17 cellular contexts compared by ENCODE assay signal in the genomic region with DNA sequence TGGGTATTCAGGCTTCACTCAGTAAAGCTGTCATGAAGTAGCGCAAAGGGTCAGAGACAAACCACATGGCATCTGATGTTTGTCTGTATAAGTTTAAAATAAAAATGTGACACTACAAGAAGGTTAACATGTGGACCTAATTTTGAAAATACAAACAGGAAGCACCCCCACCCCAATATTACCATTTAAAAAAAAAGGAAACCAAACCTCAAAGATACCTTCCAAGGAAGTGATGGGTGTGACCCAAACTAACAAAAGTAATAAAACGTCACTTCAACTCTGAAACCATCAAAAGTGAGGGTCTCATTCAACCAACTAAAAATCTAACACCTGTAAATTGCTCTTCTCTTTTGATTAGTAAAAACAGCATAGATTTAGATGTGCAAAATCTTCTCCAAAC. TPM values are rescaled to one million over a fixed set of nuclear protein-coding genes. Genes with fewer than 3 reads are reported as not detected.
DNase-seq lines count a peak whose midpoint lies in the region; ATAC-seq, FAIRE-seq and TF ChIP-seq lines count a peak whose summit lies in the region.
"Had no signal": no experiment of that assay in that cellular context is flagged by ENCODE, and none has a peak within 500 bp of the region (broad histone marks: within the 10 kb centered on the region; RNA-seq: fewer than 3 reads in every experiment).

No MANE protein-coding gene starts in this region.

- H4K20me1 ChIP-seq in H1 (replicated peaks in 1 of 2; ENCODE audit: control insufficient read depth in 1 of 2, insufficient read depth in 2 of 2, low read length in 2 of 2): peaks cover 0 to 2% of the 10 kb centered on the region in 2 experiments

- H3K36me3 ChIP-seq in H1 (ENCODE audit: control insufficient read depth in 2 of 4, insufficient read depth in 4 of 4, low read length in 3 of 4): no peaks in the 10 kb centered on the region
- H3K36me3 ChIP-seq: prostate gland had no signal

- H3K79me2 ChIP-seq in H1 (ENCODE audit: control insufficient read depth in 1 of 2, insufficient read depth in 2 of 2, low read length in 2 of 2): peaks cover 6 to 67% of the 10 kb centered on the region in 2 experiments; a peak in 3 of 4 replicates

- peaks cover 11% of the 10 kb centered on the region for H3K36me3 Mint-ChIP-seq in activated CD8-positive, alpha-beta memory T cell treated with anti-CD3 and anti-CD28 coated beads, Interleukin-2, amount 10 ng/mL, durations not matched to agents 7 days and 5 days
- H3K36me3 Mint-ChIP-seq in WTC11: no peaks in the 10 kb centered on the region
- H3K36me3 Mint-ChIP-seq in stimulated activated effector memory CD8-positive, alpha-beta T cell treated with anti-CD3 and anti-CD28 coated beads, Interleukin-12 subunit alpha, Interleukin-12 subunit beta, amount 100 ng/mL, for 72 hours: peaks cover 87% of the 10 kb centered on the region

- H3K79me1 ChIP-seq in H1 (ENCODE audit: low read depth, low read length): peaks cover 8% of the 10 kb centered on the region; the same call in 1 of the 2 replicates

- CTCF ChIA-PET in activated CD8-positive, alpha-beta memory T cell treated with anti-CD3 and anti-CD28 coated beads, Interleukin-2, amount 10 ng/mL, durations not matched to agents 7 days and 5 days (lab: Charles Lee): interaction anchor here (0.5 to 0.7 kb wide), 2 partner anchors 131 to 134 kb away, joined by 3 read pairs; no protein-coding TSS in a partner anchor
- CTCF ChIA-PET in WTC11 (lab: Charles Lee) (interaction anchor here (1.1 to 4.2 kb wide), 3 partner anchors 50 to 130 kb away, joined by 3 to 21 read pairs (median 3); no protein-coding TSS in a partner anchor), H1 (lab: Charles Lee; ENCODE audit: partially characterized antibody) (interaction anchor here (0.6 kb wide), 1 partner anchor 154 kb away, joined by 3 read pairs; no protein-coding TSS in a partner anchor)

- H2AFZ ChIP-seq in H1 (ENCODE audit: low read length): no peak overlapping the region

- no peak overlapping the region for H4K5ac ChIP-seq in H1 (ENCODE audit: insufficient read length, low read depth, low read length)

- no peak overlapping the region for H3K56ac ChIP-seq in H1 (replicated peaks; ENCODE audit: insufficient read length, low read depth, low read length)

- peak overlapping the region; percentile 72 for H3K4me3 Mint-ChIP-seq in activated CD8-positive, alpha-beta memory T cell treated with anti-CD3 and anti-CD28 coated beads, Interleukin-2, amount 10 ng/mL, durations not matched to agents 7 days and 5 days
- peak overlapping the region; percentile 9 for H3K4me3 Mint-ChIP-seq in WTC11
- H3K4me3 Mint-ChIP-seq in stimulated activated effector memory CD8-positive, alpha-beta T cell treated with anti-CD3 and anti-CD28 coated beads, Interleukin-12 subunit alpha, Interleukin-12 subunit beta, amount 100 ng/mL, for 72 hours: peak overlapping the region; percentile 91

- H3K9ac ChIP-seq in H1 (replicated peaks in 1 of 4; ENCODE audit: extremely low read depth in 1 of 4, low read depth in 3 of 4, low read length in 3 of 4): no peak overlapping the region
- H3K9ac ChIP-seq: SK-N-SH had no signal

- H3K9me3 ChIP-seq in H1 (ENCODE audit: insufficient read depth in 2 of 2, low read depth in 1 of 2, low read length in 1 of 2): no peaks in the 10 kb centered on the region
- H3K9me3 ChIP-seq: A549, prostate gland, SK-N-SH had no signal

- H3K14ac ChIP-seq in H1 (ENCODE audit: insufficient read length): no peak overlapping the region

- no peaks in the 10 kb centered on the region for H3K27me3 Mint-ChIP-seq in activated CD8-positive, alpha-beta memory T cell treated with anti-CD3 and anti-CD28 coated beads, Interleukin-2, amount 10 ng/mL, durations not matched to agents 7 days and 5 days
- peaks cover 3% of the 10 kb centered on the region; the same call in 1 of the 2 replicates for H3K27me3 Mint-ChIP-seq in WTC11 (ENCODE audit: low read depth)

- TF ChIP-seq RAD21 in H1 (IDR thresholded peaks at IDR 0.05 in 1 of 2, conservative IDR thresholded peaks at IDR 0.05 in 1 of 2; ENCODE audit: low read depth in 2 of 2, low read length in 2 of 2): no peak

- peaks cover 9 to 20% (median 13%) of the 10 kb centered on the region in 4 experiments; a peak in 6 of 7 replicates for H3K4me1 ChIP-seq in H1 (replicated peaks in 1 of 4; ENCODE audit: control insufficient read depth in 3 of 4, insufficient read depth in 4 of 4, low read length in 3 of 4)
- H3K4me1 ChIP-seq: prostate gland had no signal

- H3K4me1 Mint-ChIP-seq in activated CD8-positive, alpha-beta memory T cell treated with anti-CD3 and anti-CD28 coated beads, Interleukin-2, amount 10 ng/mL, durations not matched to agents 7 days and 5 days: peaks cover 71% of the 10 kb centered on the region
- peaks cover 55% of the 10 kb centered on the region for H3K4me1 Mint-ChIP-seq in WTC11
- peaks cover 73% of the 10 kb centered on the region for H3K4me1 Mint-ChIP-seq in stimulated activated effector memory CD8-positive, alpha-beta T cell treated with anti-CD3 and anti-CD28 coated beads, Interleukin-12 subunit alpha, Interleukin-12 subunit beta, amount 100 ng/mL, for 72 hours

- H3K9me3 Mint-ChIP-seq in activated CD8-positive, alpha-beta memory T cell treated with anti-CD3 and anti-CD28 coated beads, Interleukin-2, amount 10 ng/mL, durations not matched to agents 7 days and 5 days (ENCODE audit: low read depth): no peaks in the 10 kb centered on the region
- no peaks in the 10 kb centered on the region for H3K9me3 Mint-ChIP-seq in WTC11
- no peaks in the 10 kb centered on the region for H3K9me3 Mint-ChIP-seq in stimulated activated effector memory CD8-positive, alpha-beta T cell treated with anti-CD3 and anti-CD28 coated beads, Interleukin-12 subunit alpha, Interleukin-12 subunit beta, amount 100 ng/mL, for 72 hours

- no peak for TF ChIP-seq EP300 in H1 (IDR thresholded peaks at IDR 0.05; ENCODE audit: borderline replicate concordance in 1 of 2, low read depth in 2 of 2, low read length in 2 of 2)

- H2BK15ac ChIP-seq in H1 (ENCODE audit: low read length): no peak overlapping the region

- 67% methylated on average over 2 of the region's 2 CpGs; no CpG with 5 or more reads in 1 of the 2 experiments for WGBS in H1 (ENCODE audit: extremely low coverage in 1 of 2, insufficient coverage in 1 of 2, insufficient read length in 1 of 2, insufficient replicate concordance in 2 of 2, low coverage in 1 of 2, low lambda C conversion rate in 2 of 2, missing lambda C conversion rate in 1 of 2), 2 experiments

- H3K18ac ChIP-seq in H1 (ENCODE audit: extremely low read depth, low read length): no peak overlapping the region

- H3K4ac ChIP-seq in H1 (replicated peaks; ENCODE audit: insufficient read length, low read depth, low read length): no peak overlapping the region

- no peak overlapping the region for H2BK12ac ChIP-seq in H1 (ENCODE audit: low read depth, low read length)

- H4K8ac ChIP-seq in H1 (ENCODE audit: extremely low read depth, insufficient read depth, low read length): no peak overlapping the region

- H3K4me3 ChIP-seq in H1 (ENCODE audit: extremely low read depth in 1 of 4, insufficient read depth in 2 of 4, low read depth in 3 of 4, low read length in 4 of 4): peak overlapping the region in 1 of 4 experiments; percentile 14; a peak in 1 of 8 replicates
- H3K4me3 ChIP-seq: A549, prostate gland had no signal

- ATAC-seq in activated CD8-positive, alpha-beta memory T cell treated with anti-CD3 and anti-CD28 coated beads, Interleukin-2, amount 10 ng/mL, durations not matched to agents 7 days and 5 days: no peak
- no peak for ATAC-seq in WTC11
- no peak for ATAC-seq in stimulated activated effector memory CD8-positive, alpha-beta T cell treated with anti-CD3 and anti-CD28 coated beads, Interleukin-12 subunit alpha, Interleukin-12 subunit beta, amount 100 ng/mL, for 72 hours
- ATAC-seq in HG03139 (IDR thresholded peaks at IDR 0.05; ENCODE audit: unreplicated experiment): no peak
- ATAC-seq: A549 had no signal

- no peak overlapping the region for H3K27ac ChIP-seq in H1 (ENCODE audit: low read depth, low read length)
- H3K27ac ChIP-seq: A549, prostate gland had no signal

- no peak for TF ChIP-seq CTCF in WTC11 (IDR thresholded peaks at IDR 0.05)
- no peak for TF ChIP-seq CTCF in H1 (IDR thresholded peaks at IDR 0.05; ENCODE audit: control extremely low read depth in 1 of 3, insufficient read depth in 1 of 3, low read depth in 1 of 3, low read length in 3 of 3)

- H4K91ac ChIP-seq in H1 (replicated peaks; ENCODE audit: insufficient read length, low read length): no peak overlapping the region

- H3K4me2 ChIP-seq in H1 (ENCODE audit: insufficient read depth in 1 of 2, low read depth in 2 of 2, low read length in 2 of 2): 0 out of 4 replicates have a peak overlapping the region, but pooled peaks have one; percentile 3 to 4
- H3K4me2 ChIP-seq: A549, SK-N-SH had no signal

- no peak overlapping the region for H2AK5ac ChIP-seq in H1 (ENCODE audit: low read depth, low read length)

- no peak for FAIRE-seq in H1 (lab: Jason Lieb, UNC)
- FAIRE-seq: A549 had no signal

- H2BK20ac ChIP-seq in H1 (ENCODE audit: low read length): no peak overlapping the region

- no peak for DNase-seq in activated CD8-positive, alpha-beta memory T cell treated with anti-CD3 and anti-CD28 coated beads, Interleukin-2, amount 10 ng/mL, durations not matched to agents 7 days and 5 days
- DNase-seq in activated CD8-positive, alpha-beta memory T cell treated with anti-CD3 and anti-CD28 coated beads, Interleukin-2, amount 50 U/mL, for 48 hours: no peak
- DNase-seq in WTC11 (ENCODE audit: low spot score) (no peak), H1 (ENCODE audit: low read depth in 1 of 2, low spot score in 2 of 2) (no peak), SHP77 treated with DMSO at 0.1 percent for 48 hours (lab: John Stamatoyannopoulos, UW) (no peak), NCI-H1105 (lab: John Stamatoyannopoulos, UW) (no peak)
- no peak for DNase-seq in stimulated activated effector memory CD8-positive, alpha-beta T cell treated with anti-CD3 and anti-CD28 coated beads, Interleukin-12 subunit alpha, Interleukin-12 subunit beta, amount 100 ng/mL, for 72 hours (ENCODE audit: low spot score in 2 of 2)
- DNase-seq: activated CD8-positive, alpha-beta memory T cell treated with anti-CD3 and anti-CD28 coated beads, Interleukin-2, amount 50 U/mL, for 4 hours; Calu3; cortex of kidney; GF-D8; NCI-H187; NCI-H524; SK-N-SH had no signal

- no peak overlapping the region for H2BK5ac ChIP-seq in H1 (ENCODE audit: low read depth, low read length)

- H3K27ac Mint-ChIP-seq in activated CD8-positive, alpha-beta memory T cell treated with anti-CD3 and anti-CD28 coated beads, Interleukin-2, amount 10 ng/mL, durations not matched to agents 7 days and 5 days: peak overlapping the region; percentile 91
- H3K27ac Mint-ChIP-seq in WTC11: 0 out of 2 replicates have a peak overlapping the region, but pooled peaks have one; percentile 2
- H3K27ac Mint-ChIP-seq in stimulated activated effector memory CD8-positive, alpha-beta T cell treated with anti-CD3 and anti-CD28 coated beads, Interleukin-12 subunit alpha, Interleukin-12 subunit beta, amount 100 ng/mL, for 72 hours: peak overlapping the region; percentile 94

- H3K23me2 ChIP-seq in H1 (ENCODE audit: low read depth, low read length): peaks cover 8% of the 10 kb centered on the region; the same call in 1 of the 2 replicates

- POLR2A ChIA-PET in WTC11 (lab: Charles Lee) (no interaction called here), H1 (lab: Charles Lee; ENCODE audit: partially characterized antibody) (no interaction called here)

- TF ChIP-seq POLR2A in H1 (IDR thresholded peaks at IDR 0.05; ENCODE audit: control extremely low read depth in 1 of 2, low read depth in 2 of 2, low read length in 2 of 2): no peak

- no peak overlapping the region for H3K23ac ChIP-seq in H1 (ENCODE audit: insufficient read length)

- H2BK120ac ChIP-seq in H1 (replicated peaks; ENCODE audit: low read depth, low read length): no peak overlapping the region

- H3K27me3 ChIP-seq in H1 (replicated peaks in 1 of 4; ENCODE audit: control insufficient read depth in 3 of 4, extremely low read depth in 1 of 4, insufficient read depth in 3 of 4, low read length in 3 of 4): 0 out of 7 replicates have a peak, but pooled peaks cover 0 to 4% (median 2%) of the 10 kb centered on the region in 4 experiments

RNA-seq across cellular contexts. Expression of a gene that starts 3.6 kb away (rescaled TPM):
- 100 to 1,000 TPM; 112 to 116 TPM for total RNA-seq in activated CD8-positive, alpha-beta memory T cell treated with anti-CD3 and anti-CD28 coated beads, Interleukin-2, amount 10 ng/mL, durations not matched to agents 7 days and 5 days
- 36.4 to 42.2 TPM (median 37.9 TPM) in 3 replicates for total RNA-seq in WTC11 (2021)
- 43.3 and 52.6 TPM in 2 replicates for total RNA-seq in H1 (2021; fragmentation: NEBNext Ultra II Directional; extraction: Animal tissue kit (Norgen Biotek cat#: 25700))
- 35.3 and 40.8 TPM in 2 replicates for polyA plus RNA-seq in H1 (2011; rRNA removed)
- polyA plus RNA-seq in H1 (2011; cell fraction: cytosol; rRNA removed): 43.3 TPM
- 59.0 TPM for polyA plus RNA-seq in H1 (2011; cell fraction: nucleus; rRNA removed)
- 30.5 to 36.1 TPM (median 33.9 TPM) in 4 replicates for polyA plus RNA-seq in H1 (2012, experiment 1 of 2)
- polyA plus RNA-seq in H1 (2012, experiment 2 of 2): 19.0 TPM
- 17.7 TPM for polyA plus RNA-seq in H1 (2013, experiment 1 of 2)
- 15.8 TPM for polyA plus RNA-seq in H1 (2013, experiment 2 of 2)
- 43.6 and 47.2 TPM in 2 replicates for polyA minus RNA-seq in H1 (2011; rRNA and poly(A)+ RNA removed)
- 28.5 TPM for polyA minus RNA-seq in H1 (2011; cell fraction: cytosol; rRNA and poly(A)+ RNA removed)
- 22.2 TPM for polyA minus RNA-seq in H1 (2011; cell fraction: nucleus; rRNA and poly(A)+ RNA removed)

RNA-seq across cellular contexts. Expression of a gene that starts 15.7 kb away (rescaled TPM):
- total RNA-seq in activated CD8-positive, alpha-beta memory T cell treated with anti-CD3 and anti-CD28 coated beads, Interleukin-2, amount 10 ng/mL, durations not matched to agents 7 days and 5 days: 100 to 1,000 TPM; 118 to 127 TPM
- total RNA-seq in WTC11 (2021): 6.6 to 10.9 TPM (median 9.7 TPM) in 3 replicates
- 5.4 and 6.0 TPM in 2 replicates for total RNA-seq in H1 (2021; fragmentation: NEBNext Ultra II Directional; extraction: Animal tissue kit (Norgen Biotek cat#: 25700))
- polyA plus RNA-seq in H1 (2011; rRNA removed): 4.2 and 7.9 TPM in 2 replicates
- polyA plus RNA-seq in H1 (2011; cell fraction: cytosol; rRNA removed): 4.2 TPM
- polyA plus RNA-seq in H1 (2011; cell fraction: nucleus; rRNA removed): 9.8 TPM
- polyA plus RNA-seq in H1 (2012, experiment 1 of 2): 2.3 to 7.0 TPM (median 6.0 TPM) in 4 replicates
- polyA plus RNA-seq in H1 (2012, experiment 2 of 2): 3.0 TPM
- 3.0 TPM for polyA plus RNA-seq in H1 (2013, experiment 1 of 2)
- polyA plus RNA-seq in H1 (2013, experiment 2 of 2): 3.2 TPM
- 6.1 and 12.0 TPM in 2 replicates for polyA minus RNA-seq in H1 (2011; rRNA and poly(A)+ RNA removed)
- polyA minus RNA-seq in H1 (2011; cell fraction: cytosol; rRNA and poly(A)+ RNA removed): 7.6 TPM
- 4.3 TPM for polyA minus RNA-seq in H1 (2011; cell fraction: nucleus; rRNA and poly(A)+ RNA removed)

Comparison
In these comparisons a context has a peak if more than half of its experiments do, and no peak if none do; other contexts are left out.
1. H3K27ac Mint-ChIP-seq: peak in every context shown above with its lines; median percentile 94 in stimulated activated effector memory CD8-positive, alpha-beta T cell treated with anti-CD3 and anti-CD28 coated beads, Interleukin-12 subunit alpha, Interleukin-12 subunit beta, amount 100 ng/mL, for 72 hours; 91 in activated CD8-positive, alpha-beta memory T cell treated with anti-CD3 and anti-CD28 coated beads, Interleukin-2, amount 10 ng/mL, durations not matched to agents 7 days and 5 days; 2 in WTC11.
2. H3K4me3 Mint-ChIP-seq: peak in every context shown above with its lines; median percentile 91 in stimulated activated effector memory CD8-positive, alpha-beta T cell treated with anti-CD3 and anti-CD28 coated beads, Interleukin-12 subunit alpha, Interleukin-12 subunit beta, amount 100 ng/mL, for 72 hours; 72 in activated CD8-positive, alpha-beta memory T cell treated with anti-CD3 and anti-CD28 coated beads, Interleukin-2, amount 10 ng/mL, durations not matched to agents 7 days and 5 days; 9 in WTC11.
3. RNA of a gene that starts 15.7 kb away (total RNA-seq): 118 to 127 TPM in activated CD8-positive, alpha-beta memory T cell treated with anti-CD3 and anti-CD28 coated beads, Interleukin-2, amount 10 ng/mL, durations not matched to agents 7 days and 5 days; 6.6 to 10.9 TPM in WTC11 and 5.4 to 6.0 TPM in H1; every median in the first group is over 10 times any median in the second.